ENCODE assay signal across 8 cellular contexts in the genomic region with DNA sequence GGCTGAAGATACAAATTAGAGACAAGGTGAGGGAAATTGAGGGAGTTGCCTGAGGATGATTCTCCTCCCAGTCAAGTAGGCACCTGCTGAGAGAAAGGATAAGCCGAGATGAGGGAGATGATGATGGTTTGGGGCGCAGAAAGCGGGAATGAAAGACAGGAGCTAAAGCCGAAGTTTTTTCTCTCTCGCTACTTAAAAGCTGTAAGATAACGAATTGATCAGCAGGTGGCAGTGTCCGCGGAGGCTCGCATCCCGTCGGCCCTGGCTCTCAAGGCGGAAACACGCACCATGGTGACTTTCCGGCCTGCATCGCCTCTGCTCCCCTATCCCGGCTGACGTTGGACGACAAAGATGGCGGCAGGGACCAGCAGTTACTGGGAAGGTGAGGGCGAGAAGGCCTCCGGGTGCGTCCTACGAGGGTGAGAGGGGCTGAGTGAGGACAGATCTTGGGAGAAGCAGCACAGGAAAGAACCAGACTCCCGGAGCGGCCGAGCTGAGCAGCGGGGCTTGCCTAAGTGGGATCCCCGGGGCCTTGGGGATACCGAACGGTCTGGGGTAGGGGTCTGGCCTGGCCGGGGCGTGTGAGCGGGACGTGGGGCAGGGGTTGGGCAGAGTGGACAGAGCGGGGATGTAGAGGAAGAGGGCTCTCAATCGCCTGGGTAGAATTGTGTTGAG. TPM values are rescaled to one million over a fixed set of nuclear protein-coding genes. Genes with fewer than 3 reads are reported as not detected.
DNase-seq lines count a peak whose midpoint lies in the region; ATAC-seq and TF ChIP-seq lines count a peak whose summit lies in the region.

A gene (plus strand): TSS at position 326 of the 675 bp plus-strand sequence. CDS start 26 bp downstream, at position 352.

- WGBS in liver, result under 1% methylated on average over 36 of the region's 36 CpGs

- H3K9me3 ChIP-seq in CD4-positive, alpha-beta T cell (ENCODE audit: control insufficient read depth, low read length), result no peaks in the 10 kb centered on the region
- no peaks in the 10 kb centered on the region for H3K9me3 ChIP-seq in liver (ENCODE audit: control insufficient read depth in 4 of 4, low read length in 3 of 4)

- peaks cover 48% of the 10 kb centered on the region for H3K4me1 Mint-ChIP-seq in CD4-positive, alpha-beta T cell (ENCODE audit: low read depth)
- peaks cover 34% of the 10 kb centered on the region for H3K4me1 Mint-ChIP-seq in activated CD4-positive, alpha-beta memory T cell treated with anti-CD3 and anti-CD28 coated beads for 36 hours (ENCODE audit: low read depth)

- POLR2A ChIA-PET in CD4-positive, alpha-beta T cell (lab: Charles Lee), result interaction anchor here (0.7 to 2.0 kb wide), 14 partner anchors 8 to 1185 kb away, joined by 3 to 8 read pairs (median 4); no protein-coding TSS in a partner anchor
- POLR2A ChIA-PET in activated CD4-positive, alpha-beta memory T cell treated with anti-CD3 and anti-CD28 coated beads for 36 hours (lab: Charles Lee), result interaction anchor here (0.6 to 1.2 kb wide), 3 partner anchors 12 to 136 kb away, joined by 3 to 5 read pairs (median 3); no protein-coding TSS in a partner anchor

- DNase-seq in CD4-positive, alpha-beta T cell, result peak; percentile 84 to 90 (median 89)
- DNase-seq in NCI-H774 (lab: John Stamatoyannopoulos, UW) (peak; percentile 97), dorsolateral prefrontal cortex (peak; percentile 87 to 97 (median 95))
- peak; percentile 96 for DNase-seq in activated CD4-positive, alpha-beta memory T cell treated with anti-CD3 and anti-CD28 coated beads for 36 hours
- DNase-seq in stimulated activated CD4-positive, alpha-beta T cell treated with anti-CD3 and anti-CD28 coated beads, Interleukin-4, amount 100 ng/mL, for 24 hours, result peak; percentile 95

- peak; percentile 79 to 86 for TF ChIP-seq RAD21 in liver (IDR thresholded peaks at IDR 0.05)

- TF ChIP-seq CTCF in CD4-positive, alpha-beta T cell (IDR thresholded peaks at IDR 0.05), result peak; percentile 73
- TF ChIP-seq CTCF in dorsolateral prefrontal cortex (IDR thresholded peaks at IDR 0.05 in 54 of 56, conservative IDR thresholded peaks at IDR 0.05 in 2 of 56; ENCODE audit: low read depth in 1 of 56, partially characterized antibody in 56 of 56) (peak; percentile 81 to 95 (median 90)), liver (IDR thresholded peaks at IDR 0.05; ENCODE audit: low read depth, low read length, missing input control) (peak; percentile 80)

- H3K36me3 ChIP-seq in liver (ENCODE audit: control insufficient read depth in 4 of 4, insufficient read depth in 3 of 4, low read depth in 1 of 4, low read length in 3 of 4), result peaks cover 0 to 13% (median 5%) of the 10 kb centered on the region in 4 donors

- ATAC-seq in CD4-positive, alpha-beta T cell (ENCODE audit: poor library complexity), result peak; percentile 97
- ATAC-seq in GM19395 (IDR thresholded peaks at IDR 0.05; ENCODE audit: unreplicated experiment) (peak; percentile 93), HG03565 (IDR thresholded peaks at IDR 0.05; ENCODE audit: unreplicated experiment) (peak; percentile 81)

- CTCF ChIA-PET in CD4-positive, alpha-beta T cell (lab: Charles Lee), result interaction anchor here (0.6 to 3.1 kb wide), 19 partner anchors 8 to 547 kb away, joined by 3 to 14 read pairs (median 3); a partner anchor contains a TSS
- CTCF ChIA-PET in activated CD4-positive, alpha-beta memory T cell treated with anti-CD3 and anti-CD28 coated beads for 36 hours (lab: Charles Lee), result interaction anchor here (0.6 to 3.4 kb wide), 33 partner anchors 8 to 740 kb away, joined by 3 to 20 read pairs (median 4); a partner anchor contains a TSS

- peaks cover 4 to 20% (median 12%) of the 10 kb centered on the region in 4 donors for H3K4me1 ChIP-seq in liver (ENCODE audit: control insufficient read depth in 4 of 4, insufficient read depth in 4 of 4, low read length in 3 of 4)

- H3K27me3 ChIP-seq in CD4-positive, alpha-beta T cell (ENCODE audit: control insufficient read depth, insufficient read depth, low read length), result peaks cover 5% of the 10 kb centered on the region
- H3K27me3 ChIP-seq in dorsolateral prefrontal cortex (no peaks in the 10 kb centered on the region), liver (ENCODE audit: control insufficient read depth in 4 of 4, insufficient read depth in 4 of 4, low read length in 3 of 4) (no peaks in the 10 kb centered on the region)

- peak within 1 kb of the TSS; percentile 66 to 98 (median 89) for H3K4me3 ChIP-seq in dorsolateral prefrontal cortex
- peak within 1 kb of the TSS; percentile 87 to 99 (median 99) for H3K4me3 ChIP-seq in liver (ENCODE audit: low read depth in 1 of 3, low read length in 3 of 3)

- intact Hi-C loops in CD4-positive, alpha-beta T cell (cut with DNase I, micrococcal nuclease), result loop anchor here (1.0 to 10.0 kb wide), 8 partner anchors 98 to 902 kb away; a partner anchor contains a TSS
- intact Hi-C loops in activated CD4-positive, alpha-beta memory T cell treated with anti-CD3 and anti-CD28 coated beads for 36 hours (cut with micrococcal nuclease), result loop anchor here (1.0 to 10.0 kb wide), 7 partner anchors 98 to 360 kb away; a partner anchor contains a TSS
- intact Hi-C loops in dorsolateral prefrontal cortex (cut with DNase I), result loop anchor here (1.0 to 10.0 kb wide), 9 partner anchors 92 to 372 kb away; a partner anchor contains a TSS

- peaks cover 35% of the 10 kb centered on the region for H3K36me3 Mint-ChIP-seq in CD4-positive, alpha-beta T cell (ENCODE audit: low read depth)
- peaks cover 10% of the 10 kb centered on the region for H3K36me3 Mint-ChIP-seq in activated CD4-positive, alpha-beta memory T cell treated with anti-CD3 and anti-CD28 coated beads for 36 hours

- H3K9ac ChIP-seq in liver (ENCODE audit: low read depth in 1 of 2, low read length in 2 of 2), result peak within 1 kb of the TSS; percentile 95 to 96

- no peaks in the 10 kb centered on the region for H3K27me3 Mint-ChIP-seq in CD4-positive, alpha-beta T cell
- peaks cover 2% of the 10 kb centered on the region for H3K27me3 Mint-ChIP-seq in activated CD4-positive, alpha-beta memory T cell treated with anti-CD3 and anti-CD28 coated beads for 36 hours

- peak within 1 kb of the TSS; percentile 94 for H3K27ac Mint-ChIP-seq in CD4-positive, alpha-beta T cell
- H3K27ac Mint-ChIP-seq in activated CD4-positive, alpha-beta memory T cell treated with anti-CD3 and anti-CD28 coated beads for 36 hours, result peak within 1 kb of the TSS; percentile 94

- no peaks in the 10 kb centered on the region for H3K9me3 Mint-ChIP-seq in CD4-positive, alpha-beta T cell
- no peaks in the 10 kb centered on the region for H3K9me3 Mint-ChIP-seq in activated CD4-positive, alpha-beta memory T cell treated with anti-CD3 and anti-CD28 coated beads for 36 hours

- H3K4me3 Mint-ChIP-seq in CD4-positive, alpha-beta T cell, result peak within 1 kb of the TSS; percentile 97
- H3K4me3 Mint-ChIP-seq in activated CD4-positive, alpha-beta memory T cell treated with anti-CD3 and anti-CD28 coated beads for 36 hours, result peak within 1 kb of the TSS; percentile 94

- H3K27ac ChIP-seq in CD4-positive, alpha-beta T cell (ENCODE audit: low read depth, low read length), result peak within 1 kb of the TSS; percentile 99
- H3K27ac ChIP-seq in dorsolateral prefrontal cortex, result peak within 1 kb of the TSS; percentile 64 to 98 (median 91)
- peak within 1 kb of the TSS; percentile 91 to 99 for H3K27ac ChIP-seq in liver (ENCODE audit: low read depth in 1 of 2, low read length in 2 of 2)

TF ChIP-seq in liver, 16 proteins besides CTCF, POLR2A, EP300 and RAD21 (continues in another document):
- TF ChIP-seq TAF1 (conservative IDR thresholded peaks at IDR 0.05) (no peak), HNF4G (IDR thresholded peaks at IDR 0.05) (no peak), RXRA (IDR thresholded peaks at IDR 0.05) (peak; percentile 41 to 44), SP1 (IDR thresholded peaks at IDR 0.05) (peak; percentile 3), HNF4A (conservative IDR thresholded peaks at IDR 0.05) (peak in 1 of 2 donors; percentile 24), YY1 (IDR thresholded peaks at IDR 0.05) (peak; percentile 99), EGR1 (IDR thresholded peaks at IDR 0.05; ENCODE audit: low read depth in 2 of 2) (no peak), GABPA (IDR thresholded peaks at IDR 0.05 in 1 of 2, conservative IDR thresholded peaks at IDR 0.05 in 1 of 2) (peak; percentile 71 to 94), JUND (IDR thresholded peaks at IDR 0.05) (no peak)
- TF ChIP-seq, protein P1, sequence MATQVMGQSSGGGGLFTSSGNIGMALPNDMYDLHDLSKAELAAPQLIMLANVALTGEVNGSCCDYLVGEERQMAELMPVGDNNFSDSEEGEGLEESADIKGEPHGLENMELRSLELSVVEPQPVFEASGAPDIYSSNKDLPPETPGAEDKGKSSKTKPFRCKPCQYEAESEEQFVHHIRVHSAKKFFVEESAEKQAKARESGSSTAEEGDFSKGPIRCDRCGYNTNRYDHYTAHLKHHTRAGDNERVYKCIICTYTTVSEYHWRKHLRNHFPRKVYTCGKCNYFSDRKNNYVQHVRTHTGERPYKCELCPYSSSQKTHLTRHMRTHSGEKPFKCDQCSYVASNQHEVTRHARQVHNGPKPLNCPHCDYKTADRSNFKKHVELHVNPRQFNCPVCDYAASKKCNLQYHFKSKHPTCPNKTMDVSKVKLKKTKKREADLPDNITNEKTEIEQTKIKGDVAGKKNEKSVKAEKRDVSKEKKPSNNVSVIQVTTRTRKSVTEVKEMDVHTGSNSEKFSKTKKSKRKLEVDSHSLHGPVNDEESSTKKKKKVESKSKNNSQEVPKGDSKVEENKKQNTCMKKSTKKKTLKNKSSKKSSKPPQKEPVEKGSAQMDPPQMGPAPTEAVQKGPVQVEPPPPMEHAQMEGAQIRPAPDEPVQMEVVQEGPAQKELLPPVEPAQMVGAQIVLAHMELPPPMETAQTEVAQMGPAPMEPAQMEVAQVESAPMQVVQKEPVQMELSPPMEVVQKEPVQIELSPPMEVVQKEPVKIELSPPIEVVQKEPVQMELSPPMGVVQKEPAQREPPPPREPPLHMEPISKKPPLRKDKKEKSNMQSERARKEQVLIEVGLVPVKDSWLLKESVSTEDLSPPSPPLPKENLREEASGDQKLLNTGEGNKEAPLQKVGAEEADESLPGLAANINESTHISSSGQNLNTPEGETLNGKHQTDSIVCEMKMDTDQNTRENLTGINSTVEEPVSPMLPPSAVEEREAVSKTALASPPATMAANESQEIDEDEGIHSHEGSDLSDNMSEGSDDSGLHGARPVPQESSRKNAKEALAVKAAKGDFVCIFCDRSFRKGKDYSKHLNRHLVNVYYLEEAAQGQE (IDR thresholded peaks at IDR 0.05), result peak; percentile 63

RNA-seq across cellular contexts. Expression of the gene that starts here (rescaled TPM):
- 10 to 100 TPM; 43.2 to 45.6 TPM for total RNA-seq in CD4-positive, alpha-beta T cell
- 10 to 100 TPM; 39.0 to 39.9 TPM for total RNA-seq in activated CD4-positive, alpha-beta memory T cell treated with anti-CD3 and anti-CD28 coated beads for 36 hours
- total RNA-seq in dorsolateral prefrontal cortex, result 10 to 100 TPM; 41.4 to 68.9 (median 57.7) TPM
- total RNA-seq in liver, result 10 to 100 TPM; 17.1 to 35.5 TPM
- polyA plus RNA-seq in liver, result 10 to 100 TPM; 15.0 to 40.4 TPM

Comparison
In these comparisons a context has a peak if more than half of its experiments do, and no peak if none do; other contexts are left out.
1. Peak in every context shown above with its lines: DNase-seq, ATAC-seq, H3K4me3 ChIP-seq and H3K27ac ChIP-seq.